ENCODE assay signal across 8 cellular contexts in genomic region chr7:39624202-39624807, GRCh38. TPM values are rescaled to one million over a fixed set of nuclear protein-coding genes. Genes with fewer than 3 reads are reported as not detected.
DNase-seq lines count a peak whose midpoint lies in the region; ATAC-seq, FAIRE-seq and TF ChIP-seq lines count a peak whose summit lies in the region.

No MANE protein-coding gene starts in this region.

- H3K27ac ChIP-seq in cardiac muscle cell, result no peak overlapping the region
- H3K27ac ChIP-seq in kidney (ENCODE audit: low read depth in 2 of 2, low read length in 2 of 2), result peak overlapping the region; percentile 42 to 86

- DNase-seq in cardiac muscle cell (ENCODE audit: low read depth in 1 of 2, low spot score in 1 of 2), result no peak
- DNase-seq in Right ventricle myocardium superior, result no peak
- DNase-seq in NCI-H69 (lab: John Stamatoyannopoulos, UW), result peak; percentile 57
- DNase-seq in astrocyte of the hippocampus (ENCODE audit: low read depth, low spot score), result peak; percentile 25
- DNase-seq in kidney, result no peak
- peak in 1 of 2 donors; percentile 20 for DNase-seq in stimulated activated naive CD8-positive, alpha-beta T cell treated with anti-CD3 and anti-CD28 coated beads, Interleukin-15, amount 100 ng/mL, for 72 hours

- H3K27me3 Mint-ChIP-seq in stimulated activated naive CD8-positive, alpha-beta T cell treated with anti-CD3 and anti-CD28 coated beads, Interleukin-15, amount 100 ng/mL, for 72 hours, result no peaks in the 10 kb centered on the region

- H3K4me1 Mint-ChIP-seq in stimulated activated naive CD8-positive, alpha-beta T cell treated with anti-CD3 and anti-CD28 coated beads, Interleukin-15, amount 100 ng/mL, for 72 hours, result peaks cover 59% of the 10 kb centered on the region

- ATAC-seq in Right ventricle myocardium superior (ENCODE audit: poor library complexity) (no peak), HG03520 (IDR thresholded peaks at IDR 0.05; ENCODE audit: unreplicated experiment) (no peak), HG03469 (IDR thresholded peaks at IDR 0.05; ENCODE audit: unreplicated experiment) (no peak)
- no peak for ATAC-seq in stimulated activated naive CD8-positive, alpha-beta T cell treated with anti-CD3 and anti-CD28 coated beads, Interleukin-15, amount 100 ng/mL, for 72 hours

- H3K4me3 Mint-ChIP-seq in stimulated activated naive CD8-positive, alpha-beta T cell treated with anti-CD3 and anti-CD28 coated beads, Interleukin-15, amount 100 ng/mL, for 72 hours, result peak overlapping the region; percentile 88 to 100

- H3K9ac ChIP-seq in kidney (ENCODE audit: low read length in 2 of 2), result peak overlapping the region; percentile 58 to 78

- intact Hi-C loops in Right ventricle myocardium superior (cut with DNase I), result loop anchor here (5.0 to 10.0 kb wide), 3 partner anchors 60 to 123 kb away; no protein-coding TSS in a partner anchor
- intact Hi-C loops in kidney (cut with DNase I), result no loop called here

- no peak for TF ChIP-seq CTCF in cardiac muscle cell (IDR thresholded peaks at IDR 0.05; ENCODE audit: low read depth, low read length)
- TF ChIP-seq CTCF in kidney (IDR thresholded peaks at IDR 0.05; ENCODE audit: borderline replicate concordance, extremely low read depth, insufficient read depth), result no peak

- peak overlapping the region; percentile 97 to 98 for H3K27ac Mint-ChIP-seq in stimulated activated naive CD8-positive, alpha-beta T cell treated with anti-CD3 and anti-CD28 coated beads, Interleukin-15, amount 100 ng/mL, for 72 hours

- H3K9me3 Mint-ChIP-seq in stimulated activated naive CD8-positive, alpha-beta T cell treated with anti-CD3 and anti-CD28 coated beads, Interleukin-15, amount 100 ng/mL, for 72 hours, result peaks cover 0 to 7% of the 10 kb centered on the region in 2 donors

- H3K36me3 ChIP-seq in cardiac muscle cell (no peaks in the 10 kb centered on the region), kidney (ENCODE audit: control insufficient read depth in 1 of 2, insufficient read depth in 2 of 2, low read length in 2 of 2) (no peaks in the 10 kb centered on the region)

- H3K4me1 ChIP-seq in cardiac muscle cell (ENCODE audit: low read depth) (peaks cover 29% of the 10 kb centered on the region), kidney (ENCODE audit: control insufficient read depth in 1 of 2, insufficient read depth in 1 of 2, low read depth in 1 of 2, low read length in 2 of 2) (peaks cover 3 to 17% of the 10 kb centered on the region in 2 donors)

- H3K4me3 ChIP-seq in cardiac muscle cell (peak overlapping the region; percentile 62), kidney (ENCODE audit: low read length in 2 of 2) (peak overlapping the region; percentile 82 to 91)

- no peak for FAIRE-seq in kidney (lab: Jason Lieb, UNC)

- H3K27me3 ChIP-seq in cardiac muscle cell, result no peaks in the 10 kb centered on the region

- H3K9me3 ChIP-seq in cardiac muscle cell (ENCODE audit: low read depth), result no peaks in the 10 kb centered on the region
- no peaks in the 10 kb centered on the region for H3K9me3 ChIP-seq in kidney (ENCODE audit: control insufficient read depth in 1 of 2, low read length in 2 of 2)

RNA-seq across cellular contexts. Expression of gene RALA, which starts 0.9 kb away (rescaled TPM):
- total RNA-seq in cardiac muscle cell (7.3 and 9.1 TPM in 2 replicates), Right ventricle myocardium superior (38.0 TPM), kidney (25.1 TPM)
- polyA plus RNA-seq in cardiac muscle cell (41.6 and 44.4 TPM in 2 replicates), kidney (ENCODE audit: insufficient read depth, low read depth, low replicate concordance) (21.5 TPM)

RNA-seq across cellular contexts. Expression of gene YAE1, which starts 58.1 kb away (rescaled TPM):
- total RNA-seq in cardiac muscle cell, result 29.5 and 33.7 TPM in 2 replicates
- 44.3 and 50.6 TPM in 2 replicates for polyA plus RNA-seq in cardiac muscle cell
- 14.6 TPM for total RNA-seq in Right ventricle myocardium superior
- 19.7 TPM for total RNA-seq in kidney
- polyA plus RNA-seq in kidney (ENCODE audit: insufficient read depth, low read depth, low replicate concordance), result 25.0 TPM

Comparison
In these comparisons a context has a peak if more than half of its experiments do, and no peak if none do; other contexts are left out.
1. DNase-seq: peak in NCI-H69 (single experiment) and astrocyte of the hippocampus (single experiment); none in cardiac muscle cell (0 of 2), Right ventricle myocardium superior (single experiment) and kidney (single experiment).